Comparison of ENCODE assay signal across 22 cellular contexts in the genomic region with DNA sequence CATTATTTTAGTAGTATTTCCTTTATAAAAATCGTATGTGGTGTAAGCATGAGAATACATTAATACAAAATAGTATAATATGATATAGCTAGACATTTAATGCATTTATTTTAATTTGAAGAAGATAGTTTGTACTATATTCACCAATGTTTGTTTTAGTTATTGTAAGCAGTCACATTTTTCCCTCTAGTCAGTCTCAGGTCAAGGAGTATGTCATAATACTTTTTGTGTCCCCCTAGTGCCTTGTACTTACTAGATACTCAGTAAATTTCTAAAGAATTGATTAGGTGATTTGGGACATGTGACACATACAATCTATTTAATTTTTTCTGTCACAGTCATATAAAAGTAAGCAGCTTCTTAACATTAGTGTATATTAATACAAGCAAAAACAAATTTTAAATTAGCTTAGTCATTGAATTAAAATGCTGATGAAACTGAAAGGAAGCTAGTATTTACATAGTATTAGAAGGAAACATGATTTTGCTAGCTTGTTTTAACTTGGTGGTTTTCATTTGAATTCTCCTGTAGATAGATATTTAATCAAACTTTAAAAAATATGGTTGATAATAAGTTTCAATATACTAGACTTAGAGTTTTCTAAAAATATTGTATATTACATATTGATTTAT.
DNase-seq lines count a peak whose midpoint lies in the region; ATAC-seq, FAIRE-seq and TF ChIP-seq lines count a peak whose summit lies in the region.
"Had no signal": no experiment of that assay in that cellular context is flagged by ENCODE, and none has a peak within 500 bp of the region (broad histone marks: within the 10 kb centered on the region; RNA-seq: fewer than 3 reads in every experiment).

No MANE protein-coding gene starts in this region.

- H3K79me2 ChIP-seq in astrocyte (ENCODE audit: insufficient read depth, low read length): no peaks in the 10 kb centered on the region

- H3K27me3 ChIP-seq in astrocyte (ENCODE audit: insufficient read depth, low read length): no peaks in the 10 kb centered on the region
- H3K27me3 ChIP-seq in stomach: no peaks in the 10 kb centered on the region
- H3K27me3 ChIP-seq: foreskin keratinocyte, suprapubic skin had no signal

- FAIRE-seq in A204.1 (lab: Jason Lieb, UNC) (peak; percentile 52), GM19239 (lab: Jason Lieb, UNC) (peak; percentile 52), astrocyte (lab: Jason Lieb, UNC) (peak; percentile 26)
- FAIRE-seq: GM18507 had no signal

- H3K4me3 Mint-ChIP-seq in astrocyte (ENCODE audit: unreplicated experiment): no peak overlapping the region
- H3K4me3 Mint-ChIP-seq: activated naive CD8-positive, alpha-beta T cell; activated T-helper 17 cell treated with anti-CD3 and anti-CD28 coated beads, Interleukin-2, amount 50 U/mL, for 72 hours; CD14-positive monocyte; WTC11 had no signal

- no peak overlapping the region for H2AFZ ChIP-seq in astrocyte (ENCODE audit: low read depth, low read length)

- ATAC-seq in GM18517 (IDR thresholded peaks at IDR 0.05; ENCODE audit: unreplicated experiment): no peak
- no peak for ATAC-seq in activated naive CD4-positive, alpha-beta T cell treated with anti-CD3 and anti-CD28 coated beads, Interleukin-2, amount 50 U/mL, for 72 hours
- no peak for ATAC-seq in HG03565 (IDR thresholded peaks at IDR 0.05; ENCODE audit: unreplicated experiment)
- ATAC-seq: activated T-helper 17 cell treated with anti-CD3 and anti-CD28 coated beads, Interleukin-2, amount 50 U/mL, for 72 hours; foreskin keratinocyte; WTC11 had no signal

- peaks cover 11% of the 10 kb centered on the region for H3K9me3 Mint-ChIP-seq in astrocyte (ENCODE audit: unreplicated experiment)
- H3K9me3 Mint-ChIP-seq in activated naive CD4-positive, alpha-beta T cell treated with anti-CD3 and anti-CD28 coated beads, Interleukin-2, amount 50 U/mL, for 72 hours: peaks cover 8 to 25% of the 10 kb centered on the region in 2 donors
- H3K9me3 Mint-ChIP-seq: activated T-helper 17 cell treated with anti-CD3 and anti-CD28 coated beads, Interleukin-2, amount 50 U/mL, for 72 hours had no signal

- TF ChIP-seq EP300 in stomach (IDR thresholded peaks at IDR 0.05): no peak

- H3K9ac ChIP-seq in astrocyte (ENCODE audit: low read length): no peak overlapping the region

- H3K27ac Mint-ChIP-seq in astrocyte (ENCODE audit: unreplicated experiment): no peak overlapping the region
- no peak overlapping the region for H3K27ac Mint-ChIP-seq in activated naive CD4-positive, alpha-beta T cell treated with anti-CD3 and anti-CD28 coated beads, Interleukin-2, amount 50 U/mL, for 72 hours
- H3K27ac Mint-ChIP-seq: activated naive CD8-positive, alpha-beta T cell; activated T-helper 17 cell treated with anti-CD3 and anti-CD28 coated beads, Interleukin-2, amount 50 U/mL, for 72 hours; CD14-positive monocyte; WTC11 had no signal

- no peak overlapping the region for H3K4me2 ChIP-seq in astrocyte (ENCODE audit: low read length)

- TF ChIP-seq POLR2A in stomach (IDR thresholded peaks at IDR 0.05): no peak

- H3K4me3 ChIP-seq in astrocyte (ENCODE audit: insufficient read depth, low read depth, low read length) (no peak overlapping the region), fibroblast of the aortic adventitia (ENCODE audit: low read depth, low read length) (no peak overlapping the region), stomach (no peak overlapping the region)
- H3K4me3 ChIP-seq: suprapubic skin had no signal

- H3K27me3 Mint-ChIP-seq in astrocyte (ENCODE audit: low read depth, unreplicated experiment): no peaks in the 10 kb centered on the region
- H3K27me3 Mint-ChIP-seq: activated naive CD8-positive, alpha-beta T cell; activated T-helper 17 cell treated with anti-CD3 and anti-CD28 coated beads, Interleukin-2, amount 50 U/mL, for 72 hours had no signal

- intact Hi-C loops in stomach (cut with DNase I; ENCODE audit: low total_unique reads): no loop called here

- H3K36me3 Mint-ChIP-seq in astrocyte (ENCODE audit: low read depth, unreplicated experiment): peaks cover 18% of the 10 kb centered on the region
- peaks cover 0 to 22% of the 10 kb centered on the region in 2 donors for H3K36me3 Mint-ChIP-seq in activated naive CD4-positive, alpha-beta T cell treated with anti-CD3 and anti-CD28 coated beads, Interleukin-2, amount 50 U/mL, for 72 hours

- no peaks in the 10 kb centered on the region for H3K4me1 ChIP-seq in astrocyte (ENCODE audit: insufficient read depth, low read length)
- H3K4me1 ChIP-seq in stomach: peaks cover 0 to 8% (median 0%) of the 10 kb centered on the region in 4 donors
- H3K4me1 ChIP-seq: suprapubic skin had no signal

- H4K20me1 ChIP-seq in astrocyte (ENCODE audit: insufficient read depth, low read length): no peaks in the 10 kb centered on the region

- no peaks in the 10 kb centered on the region for H3K4me1 Mint-ChIP-seq in astrocyte (ENCODE audit: low read depth, unreplicated experiment)
- H3K4me1 Mint-ChIP-seq: activated T-helper 17 cell treated with anti-CD3 and anti-CD28 coated beads, Interleukin-2, amount 50 U/mL, for 72 hours; CD14-positive monocyte; WTC11 had no signal

- WGBS in stomach, 5 donors: 70 to 86% (median 76%) methylated on average over 1 of the region's 1 CpG

- TF ChIP-seq CTCF in astrocyte (IDR thresholded peaks at IDR 0.05; ENCODE audit: insufficient read depth, low read depth, low read length): no peak
- TF ChIP-seq CTCF in fibroblast of the aortic adventitia (IDR thresholded peaks at IDR 0.05; ENCODE audit: insufficient read depth, low read length): no peak
- no peak for TF ChIP-seq CTCF in stomach (IDR thresholded peaks at IDR 0.05)

- H3K27ac ChIP-seq in astrocyte (ENCODE audit: low read depth, low read length): no peak overlapping the region
- H3K27ac ChIP-seq in stomach: no peak overlapping the region
- H3K27ac ChIP-seq: foreskin keratinocyte, suprapubic skin had no signal

- DNase-seq in GM19239 (ENCODE audit: insufficient read length, low spot score) (no peak), astrocyte (ENCODE audit: low read depth) (no peak), fibroblast of the aortic adventitia (ENCODE audit: low read depth) (peak; percentile 18), stomach (no peak)
- no peak for DNase-seq in activated naive CD4-positive, alpha-beta T cell treated with anti-CD3 and anti-CD28 coated beads, Interleukin-2, amount 50 U/mL, for 72 hours (ENCODE audit: low spot score in 2 of 2)
- DNase-seq: activated CD4-positive, alpha-beta T cell treated with anti-CD3 and anti-CD28 coated beads, Interleukin-2, amount 50 U/mL, for 4 hours; activated CD8-positive, alpha-beta memory T cell treated with anti-CD3 and anti-CD28 coated beads, Interleukin-2, amount 50 U/mL, for 4 hours; effector memory CD4-positive, alpha-beta T cell; hippocampal formation; NCI-H146; NCI-H526; T1000 had no signal

- H3K9me3 ChIP-seq in astrocyte (ENCODE audit: insufficient read depth, low read depth, low read length) (no peaks in the 10 kb centered on the region), stomach (peaks cover 0 to 28% (median 12%) of the 10 kb centered on the region in 4 donors)
- H3K9me3 ChIP-seq: suprapubic skin had no signal

- H3K36me3 ChIP-seq in astrocyte (ENCODE audit: insufficient read depth, low read length) (no peaks in the 10 kb centered on the region), stomach (peaks cover 0 to 32% (median 9%) of the 10 kb centered on the region in 4 donors)
